In the genomic region with DNA sequence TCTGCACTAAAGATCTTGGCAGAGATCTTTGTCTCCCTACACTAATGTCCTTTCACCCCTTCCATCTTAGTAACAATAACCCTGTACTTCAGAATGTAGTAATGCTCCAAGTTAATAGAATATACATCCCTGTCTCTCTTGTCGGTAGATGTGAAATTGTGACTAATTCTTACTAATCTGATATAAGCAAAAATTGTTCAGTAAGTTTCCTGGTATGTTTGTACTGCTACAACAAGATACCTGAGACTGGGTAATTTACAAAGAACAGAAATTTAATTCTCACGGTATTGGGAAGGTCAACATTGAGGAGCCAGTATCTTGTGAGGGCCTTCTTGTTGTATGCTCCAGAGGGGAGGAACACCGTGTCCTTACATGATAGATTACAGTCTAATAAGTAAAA, we compare ENCODE assay signal across 33 cellular contexts.
"Had no signal": no experiment of that assay in that cellular context is flagged by ENCODE, and none has a peak within 500 bp of the region (broad histone marks: within the 10 kb centered on the region; RNA-seq: fewer than 3 reads in every experiment).

No MANE protein-coding gene starts in this region.

- H3K9ac ChIP-seq: KMS-11 had no signal

- DNase-seq: Karpas-422, Kasumi-1, MG63, MM.1S, MV-4-11, NCI-H1048, NCI-H1092, NCI-H1092 treated with DMSO at 0.1 percent for 48 hours, NCI-H1105, NCI-H1105 treated with DMSO at 0.1 percent for 48 hours, NCI-H1417 treated with DMSO at 0.1 percent for 48 hours, NCI-H1436, NCI-H1436 treated with DMSO at 0.1 percent for 48 hours, NCI-H146, NCI-H1694, NCI-H1694 treated with DMSO at 0.1 percent for 48 hours, NCI-H187, NCI-H187 treated with DMSO at 0.1 percent for 48 hours, NCI-H1930, NCI-H2029, NCI-H2029 treated with DMSO at 0.1 percent for 48 hours, NCI-H2081, NCI-H2081 treated with DMSO at 0.1 percent for 48 hours, NCI-H2107, NCI-H2171, NCI-H2171 treated with DMSO at 0.1 percent for 48 hours, NCI-H2227 treated with DMSO at 0.1 percent for 48 hours, NCI-H226, NCI-H345, NCI-H446, NCI-H446 treated with DMSO at 0.1 percent for 48 hours, NCI-H510A had no signal

- H3K4me2 ChIP-seq: KMS-11 had no signal

- H3K36me3 ChIP-seq: MG63 had no signal

- H3K27me3 ChIP-seq: MG63 had no signal

- H3K9me3 ChIP-seq: MG63 had no signal

- H3K27ac ChIP-seq: KMS-11 had no signal

- H3K4me3 ChIP-seq: MG63 had no signal
